In the genomic region with DNA sequence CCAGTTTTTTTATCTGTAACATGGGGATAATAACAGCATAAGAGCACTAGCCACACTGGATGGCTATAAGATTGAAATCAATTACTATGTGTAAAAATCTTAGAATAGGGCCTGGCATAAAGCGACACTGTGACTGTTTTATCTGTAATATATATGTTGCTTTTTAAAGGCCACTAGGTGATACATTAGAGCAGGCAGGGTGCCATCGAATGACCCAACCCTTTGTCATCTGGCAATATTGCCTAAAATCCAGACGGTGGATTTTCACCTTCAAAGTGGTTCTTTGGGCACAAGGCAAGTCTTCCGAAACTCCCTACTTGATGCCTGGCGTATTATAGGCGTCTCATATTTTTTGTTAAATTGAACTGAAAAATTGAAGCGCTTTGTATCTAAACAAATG, we compare ENCODE assay signal across 23 cellular contexts.
A peak's percentile ranks its signal among the peaks of the same experiment; 100 is the strongest.
DNase-seq lines count a peak whose midpoint lies in the region; ATAC-seq and TF ChIP-seq lines count a peak whose summit lies in the region.
"Had no signal": no experiment of that assay in that cellular context is flagged by ENCODE, and none has a peak within 500 bp of the region (broad histone marks: within the 10 kb centered on the region; RNA-seq: fewer than 3 reads in every experiment).

No MANE protein-coding gene starts in this region.

- peaks cover 78% of the 10 kb centered on the region for H3K4me1 Mint-ChIP-seq in activated CD4-positive, alpha-beta T cell treated with anti-CD3 and anti-CD28 coated beads for 36 hours
- H3K4me1 Mint-ChIP-seq in activated naive CD4-positive, alpha-beta T cell treated with anti-CD3 and anti-CD28 coated beads, Interleukin-2, amount 10 ng/mL, durations not matched to agents 7 days and 5 days, result peaks cover 65% of the 10 kb centered on the region
- H3K4me1 Mint-ChIP-seq in activated T-helper 1 cell treated with anti-CD3 and anti-CD28 coated beads, Interleukin-12 subunit alpha, Interleukin-12 subunit beta, Interleukin-2, Interleukin-4 antibody, amounts not matched to agents 30 ng/mL and 10 ng/mL and 1 ng/mL, durations not matched to agents 14 hours and 24 hours and 36 hours (ENCODE audit: low read depth), result peaks cover 79% of the 10 kb centered on the region
- H3K4me1 Mint-ChIP-seq in naive thymus-derived CD8-positive, alpha-beta T cell, result peaks cover 30 to 88% (median 71%) of the 10 kb centered on the region in 4 donors

- WGBS in lower leg skin, 2 donors, result 92 to 94% methylated on average over 7 of the region's 7 CpGs

- no peak overlapping the region for H3K27ac ChIP-seq in brain microvascular endothelial cell
- H3K27ac ChIP-seq: HL-60 had no signal

- no peaks in the 10 kb centered on the region for H3K27me3 Mint-ChIP-seq in activated CD4-positive, alpha-beta T cell treated with anti-CD3 and anti-CD28 coated beads for 36 hours
- H3K27me3 Mint-ChIP-seq in activated naive CD4-positive, alpha-beta T cell treated with anti-CD3 and anti-CD28 coated beads, Interleukin-2, amount 10 ng/mL, durations not matched to agents 7 days and 5 days, result no peaks in the 10 kb centered on the region
- H3K27me3 Mint-ChIP-seq in activated T-helper 1 cell treated with anti-CD3 and anti-CD28 coated beads, Interleukin-12 subunit alpha, Interleukin-12 subunit beta, Interleukin-2, Interleukin-4 antibody, amounts not matched to agents 30 ng/mL and 10 ng/mL and 1 ng/mL, durations not matched to agents 14 hours and 24 hours and 36 hours (ENCODE audit: insufficient read depth), result no peaks in the 10 kb centered on the region
- no peaks in the 10 kb centered on the region for H3K27me3 Mint-ChIP-seq in naive thymus-derived CD8-positive, alpha-beta T cell

- H3K9me3 Mint-ChIP-seq in activated CD4-positive, alpha-beta T cell treated with anti-CD3 and anti-CD28 coated beads for 36 hours (ENCODE audit: low read depth), result no peaks in the 10 kb centered on the region
- H3K9me3 Mint-ChIP-seq in activated naive CD4-positive, alpha-beta T cell treated with anti-CD3 and anti-CD28 coated beads, Interleukin-2, amount 50 U/mL, for 72 hours, result no peaks in the 10 kb centered on the region
- H3K9me3 Mint-ChIP-seq in activated naive CD4-positive, alpha-beta T cell treated with anti-CD3 and anti-CD28 coated beads, Interleukin-2, amount 10 ng/mL, durations not matched to agents 7 days and 5 days, result no peaks in the 10 kb centered on the region
- H3K9me3 Mint-ChIP-seq in activated T-helper 1 cell treated with anti-CD3 and anti-CD28 coated beads, Interleukin-12 subunit alpha, Interleukin-12 subunit beta, Interleukin-2, Interleukin-4 antibody, amounts not matched to agents 30 ng/mL and 10 ng/mL and 1 ng/mL, durations not matched to agents 14 hours and 24 hours and 36 hours, result no peaks in the 10 kb centered on the region
- H3K9me3 Mint-ChIP-seq in naive thymus-derived CD8-positive, alpha-beta T cell, result no peaks in the 10 kb centered on the region
- H3K9me3 Mint-ChIP-seq: GM23338 had no signal

- intact Hi-C loops in activated CD4-positive, alpha-beta T cell treated with anti-CD3 and anti-CD28 coated beads for 36 hours (cut with DNase I, micrococcal nuclease), result no loop called here
- intact Hi-C loops in activated T-helper 1 cell treated with anti-CD3 and anti-CD28 coated beads, Interleukin-12 subunit alpha, Interleukin-12 subunit beta, Interleukin-2, Interleukin-4 antibody, amounts not matched to agents 30 ng/mL and 10 ng/mL and 1 ng/mL, durations not matched to agents 14 hours and 24 hours and 36 hours (cut with micrococcal nuclease), result no loop called here
- intact Hi-C loops in lower leg skin (cut with DNase I; ENCODE audit: low total_unique reads), result no loop called here

- H3K27me3 ChIP-seq in brain microvascular endothelial cell (replicated peaks), result no peaks in the 10 kb centered on the region

- DNase-seq in activated CD4-positive, alpha-beta T cell treated with anti-CD3 and anti-CD28 coated beads for 36 hours, result no peak
- no peak for DNase-seq in activated CD4-positive, alpha-beta T cell treated with anti-CD3 and anti-CD28 coated beads, Interleukin-2, amount 50 U/mL, for 48 hours
- no peak for DNase-seq in activated naive CD4-positive, alpha-beta T cell treated with anti-CD3 and anti-CD28 coated beads, Interleukin-2, amount 50 U/mL, for 72 hours (ENCODE audit: low spot score in 2 of 2)
- no peak for DNase-seq in activated naive CD4-positive, alpha-beta T cell treated with anti-CD3 and anti-CD28 coated beads, Interleukin-2, amount 10 ng/mL, durations not matched to agents 7 days and 5 days
- no peak for DNase-seq in activated T-helper 1 cell treated with anti-CD3 and anti-CD28 coated beads, Interleukin-12 subunit alpha, Interleukin-12 subunit beta, Interleukin-2, Interleukin-4 antibody, amounts not matched to agents 30 ng/mL and 10 ng/mL and 1 ng/mL, durations not matched to agents 14 hours and 24 hours and 36 hours (ENCODE audit: low spot score)
- DNase-seq in naive thymus-derived CD8-positive, alpha-beta T cell, result no peak
- no peak for DNase-seq in lower leg skin (ENCODE audit: low spot score in 2 of 2)
- no peak for DNase-seq in brain microvascular endothelial cell
- DNase-seq: 8988T; COR-L47; IMR-90; NCI-H1048; NCI-H1436; NCI-H2029 treated with DMSO at 0.1 percent for 48 hours; NCI-H2171; NCI-H446; NK-92 treated with Interleukin-12 subunit alpha and Interleukin-12 subunit beta, amount 100 ng/mL, for 24 hours had no signal

- H3K4me3 Mint-ChIP-seq in activated CD4-positive, alpha-beta T cell treated with anti-CD3 and anti-CD28 coated beads for 36 hours, result peak overlapping the region; percentile 52
- no peak overlapping the region for H3K4me3 Mint-ChIP-seq in activated naive CD4-positive, alpha-beta T cell treated with anti-CD3 and anti-CD28 coated beads, Interleukin-2, amount 10 ng/mL, durations not matched to agents 7 days and 5 days
- H3K4me3 Mint-ChIP-seq in activated T-helper 1 cell treated with anti-CD3 and anti-CD28 coated beads, Interleukin-12 subunit alpha, Interleukin-12 subunit beta, Interleukin-2, Interleukin-4 antibody, amounts not matched to agents 30 ng/mL and 10 ng/mL and 1 ng/mL, durations not matched to agents 14 hours and 24 hours and 36 hours, result peak overlapping the region; percentile 37
- no peak overlapping the region for H3K4me3 Mint-ChIP-seq in naive thymus-derived CD8-positive, alpha-beta T cell
- H3K4me3 Mint-ChIP-seq: B cell, GM23338 had no signal

- in situ Hi-C loops in brain microvascular endothelial cell (cut with HindIII; ENCODE audit: low pct_ligation_motif_present, low sequenced_read_pairs), result no loop called here

- POLR2A ChIA-PET in activated CD4-positive, alpha-beta T cell treated with anti-CD3 and anti-CD28 coated beads for 36 hours (lab: Charles Lee), result no interaction called here
- POLR2A ChIA-PET in naive thymus-derived CD8-positive, alpha-beta T cell (lab: Charles Lee), result no interaction called here

- TF ChIP-seq POLR2A in lower leg skin (IDR thresholded peaks at IDR 0.05), result no peak

- CTCF ChIA-PET in activated CD4-positive, alpha-beta T cell treated with anti-CD3 and anti-CD28 coated beads for 36 hours (lab: Charles Lee), result interaction anchor here (1.0 to 2.0 kb wide), 3 partner anchors 17 to 61 kb away, joined by 3 to 5 read pairs (median 5); no protein-coding TSS in a partner anchor
- CTCF ChIA-PET in activated naive CD4-positive, alpha-beta T cell treated with anti-CD3 and anti-CD28 coated beads, Interleukin-2, amount 10 ng/mL, durations not matched to agents 7 days and 5 days (lab: Charles Lee), result no interaction called here

- no peaks in the 10 kb centered on the region for H3K36me3 ChIP-seq in brain microvascular endothelial cell (replicated peaks)

- no peak for ATAC-seq in activated CD4-positive, alpha-beta T cell treated with anti-CD3 and anti-CD28 coated beads for 36 hours
- ATAC-seq in activated naive CD4-positive, alpha-beta T cell treated with anti-CD3 and anti-CD28 coated beads, Interleukin-2, amount 50 U/mL, for 72 hours, result no peak
- ATAC-seq in naive thymus-derived CD8-positive, alpha-beta T cell, result no peak
- ATAC-seq: GM23338, HCT116, Right ventricle myocardium inferior had no signal

- H3K36me3 Mint-ChIP-seq in activated CD4-positive, alpha-beta T cell treated with anti-CD3 and anti-CD28 coated beads for 36 hours (ENCODE audit: low read depth), result peaks cover 26% of the 10 kb centered on the region
- H3K36me3 Mint-ChIP-seq in activated naive CD4-positive, alpha-beta T cell treated with anti-CD3 and anti-CD28 coated beads, Interleukin-2, amount 50 U/mL, for 72 hours, result peaks cover 0 to 11% of the 10 kb centered on the region in 2 donors
- H3K36me3 Mint-ChIP-seq in activated naive CD4-positive, alpha-beta T cell treated with anti-CD3 and anti-CD28 coated beads, Interleukin-2, amount 10 ng/mL, durations not matched to agents 7 days and 5 days, result peaks cover 30% of the 10 kb centered on the region
- peaks cover 20% of the 10 kb centered on the region for H3K36me3 Mint-ChIP-seq in activated T-helper 1 cell treated with anti-CD3 and anti-CD28 coated beads, Interleukin-12 subunit alpha, Interleukin-12 subunit beta, Interleukin-2, Interleukin-4 antibody, amounts not matched to agents 30 ng/mL and 10 ng/mL and 1 ng/mL, durations not matched to agents 14 hours and 24 hours and 36 hours (ENCODE audit: low read depth)
- H3K36me3 Mint-ChIP-seq in naive thymus-derived CD8-positive, alpha-beta T cell, result peaks cover 0 to 12% (median 2%) of the 10 kb centered on the region in 3 donors

- TF ChIP-seq CTCF in lower leg skin (IDR thresholded peaks at IDR 0.05) (no peak), brain microvascular endothelial cell (IDR thresholded peaks at IDR 0.05; ENCODE audit: low read depth, low read length, missing control alignments) (no peak)

- H3K4me3 ChIP-seq in lower leg skin (ENCODE audit: low read depth, poor library complexity, severe bottlenecking) (no peak overlapping the region), brain microvascular endothelial cell (ENCODE audit: low read depth, low read length) (no peak overlapping the region)
- H3K4me3 ChIP-seq: GM12878, GM23338 had no signal

- H3K27ac Mint-ChIP-seq in activated CD4-positive, alpha-beta T cell treated with anti-CD3 and anti-CD28 coated beads for 36 hours, result peak overlapping the region; percentile 88
- peak overlapping the region; percentile 65 to 86 for H3K27ac Mint-ChIP-seq in activated naive CD4-positive, alpha-beta T cell treated with anti-CD3 and anti-CD28 coated beads, Interleukin-2, amount 50 U/mL, for 72 hours
- no peak overlapping the region for H3K27ac Mint-ChIP-seq in activated naive CD4-positive, alpha-beta T cell treated with anti-CD3 and anti-CD28 coated beads, Interleukin-2, amount 10 ng/mL, durations not matched to agents 7 days and 5 days
- H3K27ac Mint-ChIP-seq in activated T-helper 1 cell treated with anti-CD3 and anti-CD28 coated beads, Interleukin-12 subunit alpha, Interleukin-12 subunit beta, Interleukin-2, Interleukin-4 antibody, amounts not matched to agents 30 ng/mL and 10 ng/mL and 1 ng/mL, durations not matched to agents 14 hours and 24 hours and 36 hours, result peak overlapping the region; percentile 82
- H3K27ac Mint-ChIP-seq in naive thymus-derived CD8-positive, alpha-beta T cell, result peak overlapping the region in 8 of 10 donors; percentile 26 to 89 (median 64)
- H3K27ac Mint-ChIP-seq: B cell, GM23338 had no signal

Comparison
In these comparisons a context has a peak if more than half of its experiments do, and no peak if none do; other contexts are left out.
1. H3K4me3 Mint-ChIP-seq: peak in activated CD4-positive, alpha-beta T cell treated with anti-CD3 and anti-CD28 coated beads for 36 hours (single experiment) and activated T-helper 1 cell treated with anti-CD3 and anti-CD28 coated beads, Interleukin-12 subunit alpha, Interleukin-12 subunit beta, Interleukin-2, Interleukin-4 antibody, amounts not matched to agents 30 ng/mL and 10 ng/mL and 1 ng/mL, durations not matched to agents 14 hours and 24 hours and 36 hours (single experiment); none in activated naive CD4-positive, alpha-beta T cell treated with anti-CD3 and anti-CD28 coated beads, Interleukin-2, amount 10 ng/mL, durations not matched to agents 7 days and 5 days (single experiment) and naive thymus-derived CD8-positive, alpha-beta T cell (0 of 10).